Comparison of ENCODE assay signal across 14 cellular contexts in genomic region chr16:83336630-83337029, GRCh38.
DNase-seq lines count a peak whose midpoint lies in the region; ATAC-seq and TF ChIP-seq lines count a peak whose summit lies in the region.
"Had no signal": no experiment of that assay in that cellular context is flagged by ENCODE, and none has a peak within 500 bp of the region (broad histone marks: within the 10 kb centered on the region; RNA-seq: fewer than 3 reads in every experiment).

No MANE protein-coding gene starts in this region.

- no peak for TF ChIP-seq CTCF in HFFc6 (IDR thresholded peaks at IDR 0.05)
- no peak for TF ChIP-seq CTCF in fibroblast of villous mesenchyme (IDR thresholded peaks at IDR 0.05; ENCODE audit: insufficient read depth, low read depth, low read length)
- no peak for TF ChIP-seq CTCF in ascending aorta (IDR thresholded peaks at IDR 0.05)
- TF ChIP-seq CTCF in thyroid gland (IDR thresholded peaks at IDR 0.05) = no peak

- H3K27me3 Mint-ChIP-seq in HFFc6 (ENCODE audit: insufficient read depth) = peaks cover 2% of the 10 kb centered on the region; the same call in 1 of the 2 replicates
- H3K27me3 Mint-ChIP-seq in naive thymus-derived CD4-positive, alpha-beta T cell = peaks cover 0 to 12% (median 0%) of the 10 kb centered on the region in 5 donors
- H3K27me3 Mint-ChIP-seq: activated naive CD4-positive, alpha-beta T cell treated with anti-CD3 and anti-CD28 coated beads, Interleukin-2, amount 10 ng/mL, durations not matched to agents 7 days and 5 days had no signal

- no peak overlapping the region for H3K4me3 Mint-ChIP-seq in HFFc6
- H3K4me3 Mint-ChIP-seq in naive thymus-derived CD4-positive, alpha-beta T cell = no peak overlapping the region
- H3K4me3 Mint-ChIP-seq: activated naive CD4-positive, alpha-beta T cell treated with anti-CD3 and anti-CD28 coated beads, Interleukin-2, amount 10 ng/mL, durations not matched to agents 7 days and 5 days; stimulated activated effector memory CD8-positive, alpha-beta T cell treated with anti-CD3 and anti-CD28 coated beads, Interleukin-12 subunit alpha, Interleukin-12 subunit beta, amount 100 ng/mL, for 72 hours had no signal

- H3K9me3 ChIP-seq in ascending aorta (no peaks in the 10 kb centered on the region), thyroid gland (no peaks in the 10 kb centered on the region)
- H3K9me3 ChIP-seq in naive thymus-derived CD4-positive, alpha-beta T cell (ENCODE audit: control insufficient read depth in 2 of 3, low read length in 3 of 3) = no peaks in the 10 kb centered on the region

- H3K27ac ChIP-seq in ascending aorta (no peak overlapping the region), thyroid gland (no peak overlapping the region)
- H3K27ac ChIP-seq in naive thymus-derived CD4-positive, alpha-beta T cell (ENCODE audit: low read depth, low read length) = no peak overlapping the region
- H3K27ac ChIP-seq: C4-2B had no signal

- H3K36me3 Mint-ChIP-seq in HFFc6 (ENCODE audit: low read depth) = no peaks in the 10 kb centered on the region
- no peaks in the 10 kb centered on the region for H3K36me3 Mint-ChIP-seq in naive thymus-derived CD4-positive, alpha-beta T cell
- H3K36me3 Mint-ChIP-seq: activated naive CD4-positive, alpha-beta T cell treated with anti-CD3 and anti-CD28 coated beads, Interleukin-2, amount 10 ng/mL, durations not matched to agents 7 days and 5 days; stimulated activated effector memory CD8-positive, alpha-beta T cell treated with anti-CD3 and anti-CD28 coated beads, Interleukin-12 subunit alpha, Interleukin-12 subunit beta, amount 100 ng/mL, for 72 hours had no signal

- CTCF ChIA-PET in naive thymus-derived CD4-positive, alpha-beta T cell (lab: Charles Lee) = no interaction called here

- POLR2A ChIA-PET in naive thymus-derived CD4-positive, alpha-beta T cell (lab: Charles Lee) = no interaction called here

- H3K9me3 Mint-ChIP-seq in HFFc6 = peaks cover 11% of the 10 kb centered on the region
- peaks cover 0 to 6% (median 0%) of the 10 kb centered on the region in 11 donors for H3K9me3 Mint-ChIP-seq in naive thymus-derived CD4-positive, alpha-beta T cell
- H3K9me3 Mint-ChIP-seq: activated naive CD4-positive, alpha-beta T cell treated with anti-CD3 and anti-CD28 coated beads, Interleukin-2, amount 10 ng/mL, durations not matched to agents 7 days and 5 days; stimulated activated effector memory CD8-positive, alpha-beta T cell treated with anti-CD3 and anti-CD28 coated beads, Interleukin-12 subunit alpha, Interleukin-12 subunit beta, amount 100 ng/mL, for 72 hours had no signal

- in situ Hi-C loops in ACHN (cut with HindIII; ENCODE audit: low pct_ligation_motif_present, low pct_unique_long_range_greater_than_20kb, low sequenced_read_pairs) = no loop called here

- no peak for TF ChIP-seq POLR2A in thyroid gland (IDR thresholded peaks at IDR 0.05)

- 79 to 83% methylated on average over 2 of the region's 2 CpGs for WGBS in thyroid gland, 2 donors

- H3K4me1 ChIP-seq in ascending aorta (no peaks in the 10 kb centered on the region), thyroid gland (no peaks in the 10 kb centered on the region)
- no peaks in the 10 kb centered on the region for H3K4me1 ChIP-seq in naive thymus-derived CD4-positive, alpha-beta T cell (ENCODE audit: control insufficient read depth in 2 of 2, insufficient read depth in 2 of 2, low read length in 2 of 2)

- no peak for ATAC-seq in naive thymus-derived CD4-positive, alpha-beta T cell
- ATAC-seq: stimulated activated effector memory CD8-positive, alpha-beta T cell treated with anti-CD3 and anti-CD28 coated beads, Interleukin-12 subunit alpha, Interleukin-12 subunit beta, amount 100 ng/mL, for 72 hours had no signal

- DNase-seq in AG08396 (ENCODE audit: low spot score) (peak; percentile 12), HFFc6 (peak; percentile 64), amniotic epithelial cell (ENCODE audit: low read depth) (peak; percentile 38), fibroblast of villous mesenchyme (ENCODE audit: low read depth) (peak; percentile 88), ascending aorta (ENCODE audit: low spot score in 2 of 2) (no peak), ACHN (no peak), thyroid gland (no peak)
- DNase-seq in naive thymus-derived CD4-positive, alpha-beta T cell = no peak
- DNase-seq: activated naive CD4-positive, alpha-beta T cell treated with anti-CD3 and anti-CD28 coated beads, Interleukin-2, amount 10 ng/mL, durations not matched to agents 7 days and 5 days; dorsolateral prefrontal cortex; SHP77; stimulated activated CD4-positive, alpha-beta T cell treated with anti-CD3 and anti-CD28 coated beads, Interleukin-1b, Interleukin-23, amount 100 ng/mL, for 48 hours had no signal

- intact Hi-C loops in ascending aorta (cut with DNase I) = no loop called here
- intact Hi-C loops in naive thymus-derived CD4-positive, alpha-beta T cell (cut with micrococcal nuclease) = no loop called here
- intact Hi-C loops in thyroid gland (cut with DNase I) = no loop called here

- no peak overlapping the region for H3K4me3 ChIP-seq in fibroblast of villous mesenchyme (ENCODE audit: low read depth, low read length)
- no peak overlapping the region for H3K4me3 ChIP-seq in ascending aorta
- no peak overlapping the region for H3K4me3 ChIP-seq in naive thymus-derived CD4-positive, alpha-beta T cell (ENCODE audit: low read length)
- H3K4me3 ChIP-seq in thyroid gland (replicated peaks in 1 of 3) = no peak overlapping the region
- H3K4me3 ChIP-seq: dorsolateral prefrontal cortex had no signal

- H3K36me3 ChIP-seq in ascending aorta = no peaks in the 10 kb centered on the region
- no peaks in the 10 kb centered on the region for H3K36me3 ChIP-seq in naive thymus-derived CD4-positive, alpha-beta T cell (ENCODE audit: control insufficient read depth in 2 of 3, insufficient read depth in 3 of 3, low read length in 3 of 3)
- H3K36me3 ChIP-seq in thyroid gland = no peaks in the 10 kb centered on the region

- no peaks in the 10 kb centered on the region for H3K27me3 ChIP-seq in ascending aorta
- H3K27me3 ChIP-seq in naive thymus-derived CD4-positive, alpha-beta T cell (ENCODE audit: control insufficient read depth in 2 of 2, insufficient read depth in 2 of 2, low read length in 2 of 2) = no peaks in the 10 kb centered on the region
- H3K27me3 ChIP-seq in thyroid gland = no peaks in the 10 kb centered on the region
- H3K27me3 ChIP-seq: dorsolateral prefrontal cortex had no signal

- H3K27ac Mint-ChIP-seq in HFFc6 = no peak overlapping the region; the same call in 1 of the 2 replicates
- no peak overlapping the region for H3K27ac Mint-ChIP-seq in naive thymus-derived CD4-positive, alpha-beta T cell
- H3K27ac Mint-ChIP-seq: activated naive CD4-positive, alpha-beta T cell treated with anti-CD3 and anti-CD28 coated beads, Interleukin-2, amount 10 ng/mL, durations not matched to agents 7 days and 5 days; stimulated activated effector memory CD8-positive, alpha-beta T cell treated with anti-CD3 and anti-CD28 coated beads, Interleukin-12 subunit alpha, Interleukin-12 subunit beta, amount 100 ng/mL, for 72 hours had no signal

- H3K4me1 Mint-ChIP-seq in HFFc6 (ENCODE audit: low read depth) = peaks cover 9% of the 10 kb centered on the region; the same call in 1 of the 2 replicates
- H3K4me1 Mint-ChIP-seq in naive thymus-derived CD4-positive, alpha-beta T cell = peaks cover 0 to 1% (median 0%) of the 10 kb centered on the region in 7 donors
- H3K4me1 Mint-ChIP-seq: activated naive CD4-positive, alpha-beta T cell treated with anti-CD3 and anti-CD28 coated beads, Interleukin-2, amount 10 ng/mL, durations not matched to agents 7 days and 5 days; stimulated activated effector memory CD8-positive, alpha-beta T cell treated with anti-CD3 and anti-CD28 coated beads, Interleukin-12 subunit alpha, Interleukin-12 subunit beta, amount 100 ng/mL, for 72 hours had no signal

Comparison
In these comparisons a context has a peak if more than half of its experiments do, and no peak if none do; other contexts are left out.
1. DNase-seq: peak in AG08396 (single experiment), HFFc6 (single experiment), amniotic epithelial cell (single experiment) and fibroblast of villous mesenchyme (single experiment); none in ascending aorta (0 of 2), ACHN (single experiment), naive thymus-derived CD4-positive, alpha-beta T cell (0 of 9) and thyroid gland (0 of 2).